11 cellular contexts compared by ENCODE assay signal in genomic region chr2:181781082-181781786, GRCh38.
DNase-seq lines count a peak whose midpoint lies in the region; ATAC-seq, FAIRE-seq and TF ChIP-seq lines count a peak whose summit lies in the region.
"Had no signal": no experiment of that assay in that cellular context is flagged by ENCODE, and none has a peak within 500 bp of the region (broad histone marks: within the 10 kb centered on the region; RNA-seq: fewer than 3 reads in every experiment).

No MANE protein-coding gene starts in this region.

- no peaks in the 10 kb centered on the region for H3K36me3 Mint-ChIP-seq in memory B cell
- H3K36me3 Mint-ChIP-seq: naive B cell had no signal

- H3K9me3 ChIP-seq in effector memory CD4-positive, alpha-beta T cell (ENCODE audit: control insufficient read depth, low read length): no peaks in the 10 kb centered on the region
- H3K9me3 ChIP-seq: SJSA1 had no signal

- H3K36me3 ChIP-seq in effector memory CD4-positive, alpha-beta T cell (ENCODE audit: control insufficient read depth, insufficient read depth, low read length): no peaks in the 10 kb centered on the region
- H3K36me3 ChIP-seq: SJSA1 had no signal

- no peaks in the 10 kb centered on the region for H3K4me1 ChIP-seq in effector memory CD4-positive, alpha-beta T cell (ENCODE audit: control insufficient read depth, insufficient read depth, low read length, poor library complexity, severe bottlenecking)

- H3K4me1 Mint-ChIP-seq in memory B cell: no peaks in the 10 kb centered on the region
- H3K4me1 Mint-ChIP-seq: central memory CD8-positive, alpha-beta T cell; naive B cell had no signal

- ATAC-seq in GM18517 (IDR thresholded peaks at IDR 0.05; ENCODE audit: unreplicated experiment) (peak; percentile 42), memory B cell (ENCODE audit: low read depth) (peak; percentile 63)

- no peak for TF ChIP-seq POLR2A in H54 (IDR thresholded peaks at IDR 0.05; ENCODE audit: low read depth, low read length)

- no peaks in the 10 kb centered on the region for H3K9me3 Mint-ChIP-seq in memory B cell
- H3K9me3 Mint-ChIP-seq: central memory CD8-positive, alpha-beta T cell; naive B cell had no signal

- no peak overlapping the region for H3K27ac Mint-ChIP-seq in memory B cell
- H3K27ac Mint-ChIP-seq: naive B cell had no signal

- no peak overlapping the region for H3K4me3 Mint-ChIP-seq in memory B cell
- H3K4me3 Mint-ChIP-seq: central memory CD8-positive, alpha-beta T cell; naive B cell had no signal

- DNase-seq in H54 (ENCODE audit: insufficient read length, low spot score) (no peak), NCI-H1105 (lab: John Stamatoyannopoulos, UW) (peak; percentile 25), memory B cell (ENCODE audit: low spot score in 2 of 2) (no peak), NCI-H1048 (lab: John Stamatoyannopoulos, UW) (no peak), ureter (ENCODE audit: low spot score) (no peak), globus pallidus (ENCODE audit: low spot score) (no peak)
- no peak for DNase-seq in effector memory CD4-positive, alpha-beta T cell
- DNase-seq: naive B cell had no signal

- H3K4me3 ChIP-seq in effector memory CD4-positive, alpha-beta T cell (ENCODE audit: insufficient read depth, low read depth, low read length, poor library complexity, severe bottlenecking): no peak overlapping the region
- H3K4me3 ChIP-seq: SJSA1 had no signal

- peak; percentile 11 for FAIRE-seq in H54 (lab: Jason Lieb, UNC)

- no peak overlapping the region for H3K27ac ChIP-seq in effector memory CD4-positive, alpha-beta T cell (ENCODE audit: insufficient read depth, low read length, poor library complexity, severe bottlenecking)

- no peaks in the 10 kb centered on the region for H3K27me3 ChIP-seq in effector memory CD4-positive, alpha-beta T cell (replicated peaks; ENCODE audit: control insufficient read depth, insufficient read depth, low read length, poor library complexity, severe bottlenecking)
- H3K27me3 ChIP-seq: SJSA1 had no signal

- peaks cover 10% of the 10 kb centered on the region for H3K27me3 Mint-ChIP-seq in memory B cell
